Comparison of ENCODE assay signal across 13 cellular contexts in the genomic region with DNA sequence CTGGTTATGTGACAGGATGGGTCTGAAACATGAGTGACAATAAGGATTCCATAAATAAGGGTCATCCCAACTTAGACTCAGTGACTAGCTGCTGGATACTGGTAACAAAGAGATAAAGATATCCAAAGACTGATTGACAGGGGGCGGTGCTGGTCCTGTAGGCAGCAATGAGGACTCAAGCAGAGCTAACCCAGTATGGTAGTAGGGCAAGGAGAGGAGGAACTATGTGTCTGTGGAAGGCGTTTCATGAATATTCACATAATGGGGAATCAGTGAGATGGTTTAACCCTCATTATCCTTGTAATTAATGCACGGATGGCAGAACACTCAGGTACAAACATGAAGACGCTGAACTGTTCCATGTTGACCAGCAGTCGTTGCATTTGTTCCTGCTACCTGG.
"Had no signal": no experiment of that assay in that cellular context is flagged by ENCODE, and none has a peak within 500 bp of the region (broad histone marks: within the 10 kb centered on the region; RNA-seq: fewer than 3 reads in every experiment).

No MANE protein-coding gene starts in this region.

- H3K9me3 ChIP-seq: right atrium auricular region, suprapubic skin had no signal

- H3K27me3 Mint-ChIP-seq: activated CD4-positive, alpha-beta T cell treated with anti-CD3 and anti-CD28 coated beads for 36 hours; type B pancreatic cell had no signal

- H3K4me3 Mint-ChIP-seq: activated CD4-positive, alpha-beta T cell treated with anti-CD3 and anti-CD28 coated beads for 36 hours; activated CD8-positive, alpha-beta T cell treated with anti-CD3 and anti-CD28 coated beads, Interleukin-2, amount 10 ng/mL, durations not matched to agents 7 days and 5 days; type B pancreatic cell had no signal

- H3K4me3 ChIP-seq: right atrium auricular region, suprapubic skin had no signal

- H3K27ac Mint-ChIP-seq: activated CD4-positive, alpha-beta T cell treated with anti-CD3 and anti-CD28 coated beads for 36 hours; activated CD8-positive, alpha-beta T cell treated with anti-CD3 and anti-CD28 coated beads, Interleukin-2, amount 10 ng/mL, durations not matched to agents 7 days and 5 days had no signal

- H3K9me3 Mint-ChIP-seq: activated naive CD4-positive, alpha-beta T cell treated with anti-CD3 and anti-CD28 coated beads, Interleukin-2, amount 50 U/mL, for 72 hours; type B pancreatic cell had no signal

- H3K4me1 ChIP-seq: foreskin keratinocyte had no signal

- H3K27ac ChIP-seq: foreskin keratinocyte, right atrium auricular region had no signal

- DNase-seq: activated CD4-positive, alpha-beta T cell treated with anti-CD3 and anti-CD28 coated beads for 36 hours; activated CD8-positive, alpha-beta T cell treated with anti-CD3 and anti-CD28 coated beads, Interleukin-2, amount 10 ng/mL, durations not matched to agents 7 days and 5 days; aorta; foreskin keratinocyte; head of caudate nucleus; mesenchymal stem cell; small intestine; T1000 had no signal

- H3K27me3 ChIP-seq: foreskin keratinocyte, right atrium auricular region, suprapubic skin had no signal

- ATAC-seq: activated CD4-positive, alpha-beta T cell treated with anti-CD3 and anti-CD28 coated beads for 36 hours; activated CD8-positive, alpha-beta T cell treated with anti-CD3 and anti-CD28 coated beads, Interleukin-2, amount 10 ng/mL, durations not matched to agents 7 days and 5 days; activated naive CD4-positive, alpha-beta T cell treated with anti-CD3 and anti-CD28 coated beads, Interleukin-2, amount 50 U/mL, for 72 hours; foreskin keratinocyte; left lobe of liver had no signal
